Comparison of ENCODE assay signal across 8 cellular contexts in genomic region chr19:8208710-8209110, GRCh38. TPM values are rescaled to one million over a fixed set of nuclear protein-coding genes. Genes with fewer than 3 reads are reported as not detected.
DNase-seq lines count a peak whose midpoint lies in the region; ATAC-seq and TF ChIP-seq lines count a peak whose summit lies in the region.

No MANE protein-coding gene starts in this region.

- no peak for TF ChIP-seq CTCF in LNCaP clone FGC (IDR thresholded peaks at IDR 0.05; ENCODE audit: control insufficient read depth, extremely low read depth, insufficient read depth)

- no peaks in the 10 kb centered on the region for H3K9me3 Mint-ChIP-seq in activated T-cell treated with anti-CD3 and anti-CD28 coated beads, Interleukin-2, amount 50 U/mL, for 72 hours
- no peaks in the 10 kb centered on the region for H3K9me3 Mint-ChIP-seq in naive B cell

- DNase-seq in activated T-cell treated with anti-CD3 and anti-CD28 coated beads, Interleukin-2, amount 50 U/mL, for 72 hours = no peak
- no peak for DNase-seq in activated T-cell treated with anti-CD3 and anti-CD28 coated beads for 4 hours
- DNase-seq in LNCaP clone FGC (ENCODE audit: low read depth) = no peak
- DNase-seq in dermis blood vessel endothelial cell = peak; percentile 38
- DNase-seq in naive B cell = no peak
- no peak for DNase-seq in NCI-H2107 treated with DMSO at 0.1 percent for 48 hours (lab: John Stamatoyannopoulos, UW; ENCODE audit: unreplicated experiment)
- DNase-seq in LoVo (ENCODE audit: low spot score) = no peak
- no peak for DNase-seq in NCI-H187 treated with DMSO at 0.1 percent for 48 hours (lab: John Stamatoyannopoulos, UW)

- peak overlapping the region; percentile 51 for H3K4me3 ChIP-seq in LNCaP clone FGC (ENCODE audit: low read depth, low read length)

- peak overlapping the region; percentile 71 to 79 for H3K4me3 Mint-ChIP-seq in activated T-cell treated with anti-CD3 and anti-CD28 coated beads, Interleukin-2, amount 50 U/mL, for 72 hours
- H3K4me3 Mint-ChIP-seq in naive B cell = peak overlapping the region; percentile 75 to 95 (median 84)

- H3K4me1 Mint-ChIP-seq in activated T-cell treated with anti-CD3 and anti-CD28 coated beads, Interleukin-2, amount 50 U/mL, for 72 hours (ENCODE audit: low read depth) = peaks cover 36% of the 10 kb centered on the region
- H3K4me1 Mint-ChIP-seq in naive B cell = peaks cover 27 to 54% (median 49%) of the 10 kb centered on the region in 3 donors

- no peaks in the 10 kb centered on the region for H3K27me3 Mint-ChIP-seq in activated T-cell treated with anti-CD3 and anti-CD28 coated beads, Interleukin-2, amount 50 U/mL, for 72 hours (ENCODE audit: low read depth)
- no peaks in the 10 kb centered on the region for H3K27me3 Mint-ChIP-seq in naive B cell

- ATAC-seq in activated T-cell treated with anti-CD3 and anti-CD28 coated beads, Interleukin-2, amount 50 U/mL, for 72 hours (replicated peaks in 1 of 2) = peak in 1 of 2 donors; percentile 3
- ATAC-seq in naive B cell (ENCODE audit: low read depth in 2 of 2) = peak; percentile 1

- H3K36me3 Mint-ChIP-seq in activated T-cell treated with anti-CD3 and anti-CD28 coated beads, Interleukin-2, amount 50 U/mL, for 72 hours (ENCODE audit: insufficient read depth in 2 of 2) = peaks cover 9 to 10% of the 10 kb centered on the region in 2 donors
- peaks cover 0 to 8% of the 10 kb centered on the region in 2 donors for H3K36me3 Mint-ChIP-seq in naive B cell

- no peak overlapping the region for H3K27ac Mint-ChIP-seq in activated T-cell treated with anti-CD3 and anti-CD28 coated beads, Interleukin-2, amount 50 U/mL, for 72 hours
- peak overlapping the region in 4 of 6 donors; percentile 88 to 98 (median 89) for H3K27ac Mint-ChIP-seq in naive B cell

RNA-seq across cellular contexts. Expression of gene CERS4, which starts 0.5 kb away (rescaled TPM):
- 10 to 100 TPM; 23.2 to 29.5 TPM for total RNA-seq in activated T-cell treated with anti-CD3 and anti-CD28 coated beads, Interleukin-2, amount 50 U/mL, for 72 hours
- 15.4 and 23.3 TPM in 2 replicates for total RNA-seq in dermis blood vessel endothelial cell
- 10 to 100 TPM; 36.3 to 53.3 (median 43.7) TPM for polyA plus RNA-seq in naive B cell (ENCODE audit: low read depth in 6 of 6)

RNA-seq across cellular contexts. Expression of gene FBN3, which starts 59.3 kb away (rescaled TPM):
- not detected for total RNA-seq in activated T-cell treated with anti-CD3 and anti-CD28 coated beads, Interleukin-2, amount 50 U/mL, for 72 hours
- 0.05 TPM in 1 of 2 replicates, not detected in the other for total RNA-seq in dermis blood vessel endothelial cell
- not detected for polyA plus RNA-seq in naive B cell (ENCODE audit: low read depth in 6 of 6)
